In the genomic region with DNA sequence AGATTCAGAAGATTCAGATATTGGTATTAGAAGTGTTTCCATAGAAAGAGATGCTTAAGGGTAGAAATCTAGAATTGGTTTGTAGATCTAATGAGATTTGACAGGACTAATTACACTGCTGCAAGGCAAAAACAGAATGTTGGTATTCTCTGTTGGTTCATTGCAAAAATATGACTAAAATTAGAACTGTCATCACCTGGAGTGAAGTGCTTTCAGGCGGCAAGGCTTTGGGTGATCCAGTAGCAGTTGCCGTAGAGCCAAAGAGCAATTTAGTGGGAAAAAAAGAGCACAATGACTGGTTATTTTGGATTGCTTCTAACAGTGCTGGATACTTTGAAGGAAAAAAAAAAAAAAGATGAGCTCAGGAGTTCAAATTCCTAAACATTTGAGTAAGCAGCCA, we compare ENCODE assay signal across 15 cellular contexts.
A peak's percentile ranks its signal among the peaks of the same experiment; 100 is the strongest.
DNase-seq lines count a peak whose midpoint lies in the region; ATAC-seq and TF ChIP-seq lines count a peak whose summit lies in the region.
"Had no signal": no experiment of that assay in that cellular context is flagged by ENCODE, and none has a peak within 500 bp of the region (broad histone marks: within the 10 kb centered on the region; RNA-seq: fewer than 3 reads in every experiment).

No MANE protein-coding gene starts in this region.

- H2AFZ ChIP-seq in H9 (ENCODE audit: low read length) = no peak overlapping the region

- H4K8ac ChIP-seq in H9 (replicated peaks; ENCODE audit: insufficient read length, low read depth, low read length) = no peak overlapping the region

- CTCF ChIA-PET in activated CD4-positive, alpha-beta memory T cell treated with anti-CD3 and anti-CD28 coated beads, Interleukin-2, amount 10 ng/mL, durations not matched to agents 7 days and 5 days (lab: Charles Lee) = no interaction called here

- H4K20me1 ChIP-seq in H9 (ENCODE audit: control insufficient read depth, insufficient read depth, insufficient read length) = no peaks in the 10 kb centered on the region
- H4K20me1 ChIP-seq: BLaER1 treated with 17β-estradiol and CSF1 and Interleukin-3, amounts not matched to agents 10 nM and 100 nM had no signal

- no peak overlapping the region for H2AK5ac ChIP-seq in H9 (ENCODE audit: insufficient read length, low read length)

- H3K4me3 ChIP-seq in adipocyte (ENCODE audit: low read length) = no peak overlapping the region
- H3K4me3 ChIP-seq in skeletal muscle cell (ENCODE audit: low read depth, low read length) = no peak overlapping the region
- H3K4me3 ChIP-seq: A549; BLaER1 treated with 17β-estradiol and CSF1 and Interleukin-3, amounts not matched to agents 10 nM and 100 nM had no signal

- no peak overlapping the region for H2BK120ac ChIP-seq in H9 (ENCODE audit: low read depth, low read length, poor library complexity, severe bottlenecking)

- no peak overlapping the region for H3K4ac ChIP-seq in H9 (ENCODE audit: low read depth, low read length)

- H3K4me3 Mint-ChIP-seq in H9 = no peak overlapping the region
- H3K4me3 Mint-ChIP-seq in activated CD4-positive, alpha-beta memory T cell treated with anti-CD3 and anti-CD28 coated beads, Interleukin-2, amount 10 ng/mL, durations not matched to agents 7 days and 5 days = no peak overlapping the region
- H3K4me3 Mint-ChIP-seq: CD4-positive, CD25-positive, alpha-beta regulatory T cell; HFFc6 had no signal

- no peaks in the 10 kb centered on the region for H3K79me1 ChIP-seq in H9 (ENCODE audit: insufficient read depth, low read depth, low read length, poor library complexity, severe bottlenecking)

- no peaks in the 10 kb centered on the region for H3K36me3 Mint-ChIP-seq in H9 (ENCODE audit: insufficient read depth in 1 of 3, low read depth in 3 of 3)
- H3K36me3 Mint-ChIP-seq in activated CD4-positive, alpha-beta memory T cell treated with anti-CD3 and anti-CD28 coated beads, Interleukin-2, amount 10 ng/mL, durations not matched to agents 7 days and 5 days (ENCODE audit: low read depth) = no peaks in the 10 kb centered on the region
- H3K36me3 Mint-ChIP-seq: CD4-positive, CD25-positive, alpha-beta regulatory T cell had no signal

- H3K14ac ChIP-seq in H9 (ENCODE audit: insufficient read depth, low read length) = no peak overlapping the region

- H3K23me2 ChIP-seq in H9 (ENCODE audit: insufficient read length, low read depth, low read length, poor library complexity, severe bottlenecking) = no peaks in the 10 kb centered on the region

- H3K27me3 ChIP-seq in adipocyte (replicated peaks; ENCODE audit: control insufficient read depth, insufficient read depth, low read length) (no peaks in the 10 kb centered on the region), H9 (ENCODE audit: insufficient read depth, low read length) (no peaks in the 10 kb centered on the region)
- H3K27me3 ChIP-seq: BLaER1 treated with 17β-estradiol and CSF1 and Interleukin-3, amounts not matched to agents 10 nM and 100 nM had no signal

- H3K9ac ChIP-seq in adipocyte (ENCODE audit: low read length) = no peak overlapping the region
- no peak overlapping the region for H3K9ac ChIP-seq in H9 (ENCODE audit: extremely low read depth, insufficient read length, low read length)
- H3K9ac ChIP-seq: BLaER1 treated with 17β-estradiol and CSF1 and Interleukin-3, amounts not matched to agents 10 nM and 100 nM had no signal

- POLR2A ChIA-PET in activated CD4-positive, alpha-beta memory T cell treated with anti-CD3 and anti-CD28 coated beads, Interleukin-2, amount 10 ng/mL, durations not matched to agents 7 days and 5 days (lab: Charles Lee) = no interaction called here

- no peak overlapping the region for H2BK15ac ChIP-seq in H9 (ENCODE audit: low read depth, low read length)

- H3K27ac Mint-ChIP-seq in H9 = no peak overlapping the region
- no peak overlapping the region for H3K27ac Mint-ChIP-seq in activated CD4-positive, alpha-beta memory T cell treated with anti-CD3 and anti-CD28 coated beads, Interleukin-2, amount 10 ng/mL, durations not matched to agents 7 days and 5 days
- H3K27ac Mint-ChIP-seq: CD4-positive, CD25-positive, alpha-beta regulatory T cell; HFFc6 had no signal

- H3K4me2 ChIP-seq in H9 (ENCODE audit: insufficient read depth, insufficient read length, low read length) = no peak overlapping the region
- H3K4me2 ChIP-seq: A549; BLaER1 treated with 17β-estradiol and CSF1 and Interleukin-3, amounts not matched to agents 10 nM and 100 nM had no signal

- H3K18ac ChIP-seq in H9 (ENCODE audit: insufficient read length, low read depth, low read length) = no peak overlapping the region

- no peak for TF ChIP-seq CTCF in H9 (conservative IDR thresholded peaks at IDR 0.05)

- DNase-seq in left ventricle myocardium superior (no peak), left cardiac atrium (no peak), GM04503 (ENCODE audit: low read depth) (peak; percentile 20), adipocyte (ENCODE audit: low read depth) (peak; percentile 19), skeletal muscle cell (ENCODE audit: low read depth) (peak; percentile 7), H9 (no peak)
- DNase-seq in activated CD4-positive, alpha-beta memory T cell treated with anti-CD3 and anti-CD28 coated beads, Interleukin-2, amount 10 ng/mL, durations not matched to agents 7 days and 5 days = no peak
- DNase-seq: CD4-positive, CD25-positive, alpha-beta regulatory T cell; DMS79; HCEC 1CT; HFFc6 had no signal

- ATAC-seq in left ventricle myocardium superior (peak; percentile 74), left cardiac atrium (no peak), HG02588 (IDR thresholded peaks at IDR 0.05; ENCODE audit: unreplicated experiment) (no peak)
- ATAC-seq: A549, HepG2 had no signal

- H3K56ac ChIP-seq in H9 (ENCODE audit: insufficient read length, low read depth, low read length) = no peak overlapping the region

- no peaks in the 10 kb centered on the region for H3K9me3 Mint-ChIP-seq in H9
- H3K9me3 Mint-ChIP-seq in activated CD4-positive, alpha-beta memory T cell treated with anti-CD3 and anti-CD28 coated beads, Interleukin-2, amount 10 ng/mL, durations not matched to agents 7 days and 5 days = peaks cover 16% of the 10 kb centered on the region

- H3K27me3 Mint-ChIP-seq in H9 (ENCODE audit: low read depth) = no peaks in the 10 kb centered on the region
- no peaks in the 10 kb centered on the region for H3K27me3 Mint-ChIP-seq in activated CD4-positive, alpha-beta memory T cell treated with anti-CD3 and anti-CD28 coated beads, Interleukin-2, amount 10 ng/mL, durations not matched to agents 7 days and 5 days
- H3K27me3 Mint-ChIP-seq: CD4-positive, CD25-positive, alpha-beta regulatory T cell had no signal

- H4K5ac ChIP-seq in H9 (ENCODE audit: insufficient read length, low read depth, low read length) = no peak overlapping the region

- no peaks in the 10 kb centered on the region for H3K9me3 ChIP-seq in adipocyte (ENCODE audit: control insufficient read depth, low read length)
- H3K9me3 ChIP-seq in H9 (ENCODE audit: control insufficient read depth, low read depth, low read length) = no peaks in the 10 kb centered on the region
- H3K9me3 ChIP-seq: A549; BLaER1 treated with 17β-estradiol and CSF1 and Interleukin-3, amounts not matched to agents 10 nM and 100 nM had no signal

- peaks cover 12 to 14% of the 10 kb centered on the region in 2 experiments for H3K4me1 Mint-ChIP-seq in H9
- no peaks in the 10 kb centered on the region for H3K4me1 Mint-ChIP-seq in activated CD4-positive, alpha-beta memory T cell treated with anti-CD3 and anti-CD28 coated beads, Interleukin-2, amount 10 ng/mL, durations not matched to agents 7 days and 5 days
- H3K4me1 Mint-ChIP-seq: CD4-positive, CD25-positive, alpha-beta regulatory T cell had no signal

- intact Hi-C loops in left ventricle myocardium superior (cut with micrococcal nuclease) = no loop called here
- intact Hi-C loops in left cardiac atrium (cut with DNase I) = no loop called here

- H3K27ac ChIP-seq in H9 (ENCODE audit: insufficient read length, low read depth, low read length) = no peak overlapping the region
- H3K27ac ChIP-seq: A549; BLaER1 treated with 17β-estradiol and CSF1 and Interleukin-3, amounts not matched to agents 10 nM and 100 nM had no signal

- no peak overlapping the region for H4K91ac ChIP-seq in H9 (ENCODE audit: insufficient read length, low read depth, low read length)

- H3T11ph ChIP-seq in H9 (ENCODE audit: low read length) = no peak overlapping the region

- H3K4me1 ChIP-seq in adipocyte (ENCODE audit: control insufficient read depth, insufficient read depth, low read length) = no peaks in the 10 kb centered on the region
- H3K4me1 ChIP-seq in H9 (ENCODE audit: insufficient read depth, low read length) = no peaks in the 10 kb centered on the region
- H3K4me1 ChIP-seq: A549; BLaER1 treated with 17β-estradiol and CSF1 and Interleukin-3, amounts not matched to agents 10 nM and 100 nM had no signal

- no peak overlapping the region for H2BK12ac ChIP-seq in H9 (ENCODE audit: insufficient read length, low read depth, low read length)

- no peak overlapping the region for H3K23ac ChIP-seq in H9 (ENCODE audit: insufficient read length, low read depth, low read length)

- H3K79me2 ChIP-seq in H9 (ENCODE audit: insufficient read depth, low read length) = no peaks in the 10 kb centered on the region

- H2BK20ac ChIP-seq in H9 (ENCODE audit: low read depth, low read length, poor library complexity, severe bottlenecking) = no peak overlapping the region

- H2BK5ac ChIP-seq in H9 (ENCODE audit: insufficient read length, low read length) = no peak overlapping the region

- no peaks in the 10 kb centered on the region for H3K36me3 ChIP-seq in adipocyte (ENCODE audit: control insufficient read depth, insufficient read depth, low read length, severe bottlenecking)
- H3K36me3 ChIP-seq: BLaER1 treated with 17β-estradiol and CSF1 and Interleukin-3, amounts not matched to agents 10 nM and 100 nM had no signal

- WGBS in H9 (ENCODE audit: extremely low coverage, insufficient read length, low lambda C conversion rate) = no CpG with 5 or more reads among the region's 2 CpGs

Comparison
In these comparisons a context has a peak if more than half of its experiments do, and no peak if none do; other contexts are left out.
1. DNase-seq: peak in GM04503 (single experiment), adipocyte (single experiment) and skeletal muscle cell (single experiment); none in left ventricle myocardium superior (single experiment), left cardiac atrium (single experiment), H9 (single experiment) and activated CD4-positive, alpha-beta memory T cell treated with anti-CD3 and anti-CD28 coated beads, Interleukin-2, amount 10 ng/mL, durations not matched to agents 7 days and 5 days (single experiment).